Comparison of ENCODE assay signal across 23 cellular contexts in genomic region chr12:64653123-64653522, GRCh38. TPM values are rescaled to one million over a fixed set of nuclear protein-coding genes. Genes with fewer than 3 reads are reported as not detected.
DNase-seq lines count a peak whose midpoint lies in the region; ATAC-seq, FAIRE-seq and TF ChIP-seq lines count a peak whose summit lies in the region.
"Had no signal": no experiment of that assay in that cellular context is flagged by ENCODE, and none has a peak within 500 bp of the region (broad histone marks: within the 10 kb centered on the region; RNA-seq: fewer than 3 reads in every experiment).

No MANE protein-coding gene starts in this region.

- no peak for TF ChIP-seq RAD21 in HepG2 (CRISPR knock-in tag; IDR thresholded peaks at IDR 0.05)

- WGBS in HepG2 (ENCODE audit: low lambda C conversion rate): 92% methylated on average over 1 of the region's 1 CpG
- WGBS in right lobe of liver (ENCODE audit: insufficient coverage, low coverage, low lambda C conversion rate, missing lambda C conversion rate): 88% methylated on average over 1 of the region's 1 CpG

- H3K4me2 ChIP-seq in HepG2 (ENCODE audit: low read depth, low read length): no peak overlapping the region

- in situ Hi-C loops in HepG2 (cut with HindIII; ENCODE audit: extremely low pct_ligation_motif_present, low pct_unique_long_range_greater_than_20kb): no loop called here

- TF ChIP-seq CTCF in HepG2 (CRISPR knock-in tag; IDR thresholded peaks at IDR 0.05) (no peak), right lobe of liver (IDR thresholded peaks at IDR 0.05) (no peak), tibial artery (IDR thresholded peaks at IDR 0.05) (no peak), coronary artery (IDR thresholded peaks at IDR 0.05) (no peak)

- H3K27ac ChIP-seq in HepG2 (ENCODE audit: extremely low read length, insufficient read depth, low read length): no peak overlapping the region
- H3K27ac ChIP-seq in right lobe of liver: no peak overlapping the region
- peak overlapping the region; percentile 83 to 88 for H3K27ac ChIP-seq in tibial artery
- peak overlapping the region in 1 of 2 donors; percentile 36 for H3K27ac ChIP-seq in coronary artery
- H3K27ac ChIP-seq: body of pancreas, gastrocnemius medialis had no signal

- TF ChIP-seq EP300 in HepG2 (IDR thresholded peaks at IDR 0.05; ENCODE audit: low read depth in 2 of 2, low read length in 2 of 2): no peak
- TF ChIP-seq EP300 in HepG2 (CRISPR knock-in tag; IDR thresholded peaks at IDR 0.05; ENCODE audit: borderline replicate concordance): no peak

- peak overlapping the region; percentile 81 for H3K27ac Mint-ChIP-seq in activated T-helper 17 cell treated with anti-CD3 and anti-CD28 coated beads, Interleukin-2, amount 50 U/mL, for 72 hours
- peak overlapping the region; percentile 46 to 89 (median 68) for H3K27ac Mint-ChIP-seq in immature natural killer cell

- no peak overlapping the region for H3K9ac ChIP-seq in HepG2 (ENCODE audit: insufficient read depth, low read depth, low read length)

- DNase-seq in HepG2 (ENCODE audit: low spot score) (no peak), right lobe of liver (no peak), immature natural killer cell (no peak), tibial artery (no peak), coronary artery (ENCODE audit: low spot score) (no peak), NCI-H1105 treated with DMSO at 0.1 percent for 48 hours (lab: John Stamatoyannopoulos, UW) (no peak)
- DNase-seq: activated naive CD4-positive, alpha-beta T cell treated with anti-CD3 and anti-CD28 coated beads, Interleukin-2, amount 10 ng/mL, durations not matched to agents 7 days and 5 days; body of pancreas; cortex of kidney; gastrocnemius medialis; KG1; mucosa of descending colon; NCI-H1092 treated with DMSO at 0.1 percent for 48 hours; NCI-H2107; NCI-H524 treated with DMSO at 0.1 percent for 48 hours; stimulated activated CD4-positive, alpha-beta T cell treated with anti-CD3 and anti-CD28 coated beads, Interleukin-1b, Interleukin-23, amount 100 ng/mL, for 48 hours; substantia nigra; T-helper 2 cell had no signal

- H3K36me3 Mint-ChIP-seq in activated T-helper 17 cell treated with anti-CD3 and anti-CD28 coated beads, Interleukin-2, amount 50 U/mL, for 72 hours (ENCODE audit: low read depth): peaks cover 28% of the 10 kb centered on the region
- H3K36me3 Mint-ChIP-seq in immature natural killer cell: peaks cover 0 to 16% (median 0%) of the 10 kb centered on the region in 3 donors

- H3K79me2 ChIP-seq in HepG2 (ENCODE audit: insufficient read depth, low read length): peaks cover 40% of the 10 kb centered on the region

- H3K4me3 Mint-ChIP-seq in activated T-helper 17 cell treated with anti-CD3 and anti-CD28 coated beads, Interleukin-2, amount 50 U/mL, for 72 hours: peak overlapping the region; percentile 23
- no peak overlapping the region for H3K4me3 Mint-ChIP-seq in immature natural killer cell
- H3K4me3 Mint-ChIP-seq: activated naive CD4-positive, alpha-beta T cell treated with anti-CD3 and anti-CD28 coated beads, Interleukin-2, amount 10 ng/mL, durations not matched to agents 7 days and 5 days had no signal

- ATAC-seq in HepG2: no peak
- no peak for ATAC-seq in right lobe of liver
- no peak for ATAC-seq in activated T-helper 17 cell treated with anti-CD3 and anti-CD28 coated beads, Interleukin-2, amount 50 U/mL, for 72 hours (replicated peaks)
- no peak for ATAC-seq in HG03460 (IDR thresholded peaks at IDR 0.05; ENCODE audit: unreplicated experiment)
- ATAC-seq: body of pancreas, gastrocnemius medialis, left lobe of liver, sciatic nerve had no signal

- FAIRE-seq in HepG2 (lab: Jason Lieb, UNC): no peak
- FAIRE-seq: G401.6 had no signal

- peaks cover 64% of the 10 kb centered on the region for H3K4me1 ChIP-seq in HepG2 (ENCODE audit: insufficient read depth, low read length)
- peaks cover 0 to 26% (median 5%) of the 10 kb centered on the region in 4 donors for H3K4me1 ChIP-seq in right lobe of liver
- peaks cover 0 to 99% (median 47%) of the 10 kb centered on the region in 4 donors for H3K4me1 ChIP-seq in tibial artery
- H3K4me1 ChIP-seq: gastrocnemius medialis had no signal

- no peak overlapping the region for H2AFZ ChIP-seq in HepG2 (ENCODE audit: low read length)

- H3K4me3 ChIP-seq in HepG2 (replicated peaks in 1 of 3; ENCODE audit: insufficient read depth in 1 of 3, low read depth in 2 of 3, low read length in 3 of 3) (no peak overlapping the region), right lobe of liver (no peak overlapping the region), tibial artery (no peak overlapping the region), coronary artery (no peak overlapping the region)
- H3K4me3 ChIP-seq: body of pancreas, gastrocnemius medialis, mucosa of descending colon had no signal

- H3K4me1 Mint-ChIP-seq in activated T-helper 17 cell treated with anti-CD3 and anti-CD28 coated beads, Interleukin-2, amount 50 U/mL, for 72 hours: peaks cover 47% of the 10 kb centered on the region
- peaks cover 71 to 86% of the 10 kb centered on the region in 2 donors for H3K4me1 Mint-ChIP-seq in immature natural killer cell

- no peaks in the 10 kb centered on the region for H3K27me3 Mint-ChIP-seq in activated T-helper 17 cell treated with anti-CD3 and anti-CD28 coated beads, Interleukin-2, amount 50 U/mL, for 72 hours
- H3K27me3 Mint-ChIP-seq in immature natural killer cell (ENCODE audit: low read depth in 3 of 3): peaks cover 2 to 8% (median 7%) of the 10 kb centered on the region in 3 donors
- H3K27me3 Mint-ChIP-seq: activated naive CD4-positive, alpha-beta T cell treated with anti-CD3 and anti-CD28 coated beads, Interleukin-2, amount 10 ng/mL, durations not matched to agents 7 days and 5 days had no signal

- POLR2A ChIA-PET in HepG2 (lab: Yijun Ruan, JAX): no interaction called here

- no TSS peak for BruUV-seq in HepG2 (replicated peaks; lab: Mats Ljungman, UMichigan)

- no peaks in the 10 kb centered on the region for H3K9me3 Mint-ChIP-seq in activated T-helper 17 cell treated with anti-CD3 and anti-CD28 coated beads, Interleukin-2, amount 50 U/mL, for 72 hours
- no peaks in the 10 kb centered on the region for H3K9me3 Mint-ChIP-seq in immature natural killer cell

- H4K20me1 ChIP-seq in HepG2 (ENCODE audit: insufficient read depth, low read length): 0 out of 2 replicates have a peak, but pooled peaks cover 2% of the 10 kb centered on the region

- intact Hi-C loops in HepG2 (cut with micrococcal nuclease; ENCODE audit: unreplicated experiment) (no loop called here), right lobe of liver (cut with DNase I) (no loop called here), tibial artery (cut with DNase I; ENCODE audit: low total_unique reads) (no loop called here)

- no peaks in the 10 kb centered on the region for H3K27me3 ChIP-seq in HepG2 (ENCODE audit: control insufficient read depth in 1 of 2, insufficient read depth in 2 of 2, low read length in 2 of 2)
- no peaks in the 10 kb centered on the region for H3K27me3 ChIP-seq in right lobe of liver
- no peaks in the 10 kb centered on the region for H3K27me3 ChIP-seq in tibial artery
- H3K27me3 ChIP-seq: body of pancreas, gastrocnemius medialis had no signal

- TF ChIP-seq POLR2A in HepG2 (IDR thresholded peaks at IDR 0.05; ENCODE audit: insufficient read depth in 1 of 2, low read depth in 2 of 2, low read length in 2 of 2) (no peak), right lobe of liver (IDR thresholded peaks at IDR 0.05) (no peak)

- H3K36me3 ChIP-seq in HepG2 (replicated peaks in 1 of 2; ENCODE audit: control insufficient read depth in 1 of 2, insufficient read depth in 2 of 2, low read length in 2 of 2) (no peaks in the 10 kb centered on the region), right lobe of liver (no peaks in the 10 kb centered on the region), tibial artery (no peaks in the 10 kb centered on the region)
- H3K36me3 ChIP-seq: gastrocnemius medialis had no signal

- H3K9me3 ChIP-seq in HepG2 (ENCODE audit: low read length) (no peaks in the 10 kb centered on the region), right lobe of liver (no peaks in the 10 kb centered on the region), tibial artery (no peaks in the 10 kb centered on the region)
- H3K9me3 ChIP-seq: body of pancreas, gastrocnemius medialis, mucosa of descending colon had no signal

- CTCF ChIA-PET in HepG2 (lab: Yijun Ruan, JAX; ENCODE audit: low intra/inter-chr PET ratio, low total read pairs): no interaction called here

TF ChIP-seq in HepG2, 621 proteins besides CTCF, POLR2A, EP300 and RAD21:
- no peak for TF ChIP-seq PLRG1 (conservative IDR thresholded peaks at IDR 0.05)
- no peak for TF ChIP-seq ZMYM4 (CRISPR knock-in tag; IDR thresholded peaks at IDR 0.05)
- TF ChIP-seq PPARG (CRISPR knock-in tag; conservative IDR thresholded peaks at IDR 0.05): no peak
- TF ChIP-seq ZNF121 (CRISPR knock-in tag; IDR thresholded peaks at IDR 0.05): peak; percentile 55; the same call in 1 of the 2 replicates
- no peak for TF ChIP-seq SP5 (CRISPR knock-in tag; IDR thresholded peaks at IDR 0.05; ENCODE audit: borderline replicate concordance, low read depth)

RNA-seq across cellular contexts. Expression of gene RASSF3, which starts 42.8 kb away (rescaled TPM):
- total RNA-seq in HepG2 (2016; rRNA removed; fragmentation: Illumina TruSeq; extraction: Trizol): 16.0 and 21.3 TPM in 2 replicates
- 6.2 and 7.7 TPM in 2 replicates for total RNA-seq in HepG2 (2016; cell fraction: cytosol; rRNA removed; fragmentation: Illumina TruSeq; extraction: Trizol; ENCODE audit: low read depth)
- 13.2 and 20.1 TPM in 2 replicates for total RNA-seq in HepG2 (2016; cell fraction: insoluble cytoplasmic fraction; rRNA removed; fragmentation: Illumina TruSeq; extraction: Trizol)
- 25.5 and 26.0 TPM in 2 replicates for total RNA-seq in HepG2 (2016; cell fraction: membrane; rRNA removed; fragmentation: Illumina TruSeq; extraction: Trizol)
- 9.1 and 10.8 TPM in 2 replicates for total RNA-seq in HepG2 (2016; cell fraction: nucleus; rRNA removed; fragmentation: Illumina TruSeq; extraction: Trizol)
- polyA plus RNA-seq in HepG2 (2011; rRNA removed): 15.4 and 15.5 TPM in 2 replicates
- polyA plus RNA-seq in HepG2 (2011; cell fraction: cytosol; rRNA removed): 9.8 and 10.9 TPM in 2 replicates
- polyA plus RNA-seq in HepG2 (2011; cell fraction: nucleus; rRNA removed): 3.9 and 5.1 TPM in 2 replicates
- 7.1 and 11.1 TPM in 2 replicates for polyA plus RNA-seq in HepG2 (2012)
- polyA plus RNA-seq in HepG2 (2016; cell fraction: cytosol; fragmentation: Illumina TruSeq; extraction: Trizol; ENCODE audit: low read depth): 3.6 and 3.9 TPM in 2 replicates
- 19.9 and 21.9 TPM in 2 replicates for polyA plus RNA-seq in HepG2 (2016; cell fraction: insoluble cytoplasmic fraction; fragmentation: Illumina TruSeq; extraction: Trizol; ENCODE audit: low read depth)
- 16.4 and 17.1 TPM in 2 replicates for polyA plus RNA-seq in HepG2 (2016; cell fraction: membrane; fragmentation: Illumina TruSeq; extraction: Trizol; ENCODE audit: low read depth)
- polyA plus RNA-seq in HepG2 (2016; cell fraction: nucleus; fragmentation: Illumina TruSeq; extraction: Trizol; ENCODE audit: insufficient read depth, low read depth): 13.2 and 13.5 TPM in 2 replicates
- 37.6 and 54.4 TPM in 2 replicates for polyA minus RNA-seq in HepG2 (2011; rRNA and poly(A)+ RNA removed; ENCODE audit: low replicate concordance)
- polyA minus RNA-seq in HepG2 (2011; cell fraction: cytosol; rRNA and poly(A)+ RNA removed): 13.6 and 15.4 TPM in 2 replicates
- polyA minus RNA-seq in HepG2 (2011; cell fraction: nucleus; rRNA and poly(A)+ RNA removed): 9.4 and 9.9 TPM in 2 replicates
- 10 to 100 TPM in 3 of 6 experiments, 1 to 10 TPM in 3; 5.8 to 27.3 (median 10.6) TPM for total RNA-seq in right lobe of liver
- 10 to 100 TPM; 31.0 to 43.9 TPM for total RNA-seq in activated T-helper 17 cell treated with anti-CD3 and anti-CD28 coated beads, Interleukin-2, amount 50 U/mL, for 72 hours
- 1 to 10 TPM; 5.2 to 6.2 (median 5.5) TPM for polyA plus RNA-seq in immature natural killer cell

Comparison
In these comparisons a context has a peak if more than half of its experiments do, and no peak if none do; other contexts are left out.
1. H3K27ac ChIP-seq: peak in tibial artery (2 of 2); none in HepG2 (single experiment) and right lobe of liver (0 of 3).